ENCODE assay signal across 23 cellular contexts in genomic region chr17:76420356-76421053, GRCh38. TPM values are rescaled to one million over a fixed set of nuclear protein-coding genes. Genes with fewer than 3 reads are reported as not detected.
DNase-seq lines count a peak whose midpoint lies in the region; ATAC-seq, FAIRE-seq and TF ChIP-seq lines count a peak whose summit lies in the region.
"Had no signal": no experiment of that assay in that cellular context is flagged by ENCODE, and none has a peak within 500 bp of the region (broad histone marks: within the 10 kb centered on the region; RNA-seq: fewer than 3 reads in every experiment).

No MANE protein-coding gene starts in this region.

- H2BK15ac ChIP-seq in H9 (ENCODE audit: low read depth, low read length), result no peak overlapping the region

- H3K4me1 ChIP-seq in CD4-positive, CD25-positive, alpha-beta regulatory T cell (ENCODE audit: control insufficient read depth, insufficient read depth, low read length, poor library complexity, severe bottlenecking), result peaks cover 3% of the 10 kb centered on the region
- H3K4me1 ChIP-seq in H9 (ENCODE audit: insufficient read depth, low read length) (peaks cover 3% of the 10 kb centered on the region; the same call in 1 of the 2 replicates), GM12878 (ENCODE audit: control insufficient read depth, insufficient read depth, low read length) (peaks cover 22% of the 10 kb centered on the region)

- SMC1A ChIA-PET in GM12878 (lab: Charles Lee; ENCODE audit: uncharacterized antibody, unreplicated experiment), result interaction anchor here (1.1 kb wide), 1 partner anchor 12 kb away, joined by 6 read pairs; no protein-coding TSS in a partner anchor

- H3K4ac ChIP-seq in H9 (ENCODE audit: low read depth, low read length), result no peak overlapping the region

- H3K27me3 Mint-ChIP-seq in CD4-positive, CD25-positive, alpha-beta regulatory T cell, result no peaks in the 10 kb centered on the region
- H3K27me3 Mint-ChIP-seq in H9 (ENCODE audit: low read depth) (no peaks in the 10 kb centered on the region), naive B cell (no peaks in the 10 kb centered on the region)
- H3K27me3 Mint-ChIP-seq: activated naive CD8-positive, alpha-beta T cell treated with anti-CD3 and anti-CD28 coated beads, Interleukin-2, amount 10 ng/mL, durations not matched to agents 7 days and 5 days had no signal

- RAD21 ChIA-PET in GM12878 (lab: Charles Lee; ENCODE audit: unreplicated experiment), result no interaction called here

- H2BK12ac ChIP-seq in H9 (ENCODE audit: insufficient read length, low read depth, low read length), result no peak overlapping the region

- no peak overlapping the region for H2BK5ac ChIP-seq in H9 (ENCODE audit: insufficient read length, low read length)

- no peak overlapping the region for H3T11ph ChIP-seq in H9 (ENCODE audit: low read length)

- no peak for TF ChIP-seq RAD21 in GM12878 (IDR thresholded peaks at IDR 0.05; ENCODE audit: insufficient read depth, low read depth, low read length)

- H3K36me3 ChIP-seq in CD4-positive, CD25-positive, alpha-beta regulatory T cell (ENCODE audit: control insufficient read depth, insufficient read depth, low read length), result peaks cover 5% of the 10 kb centered on the region
- H3K36me3 ChIP-seq in GM12878 (ENCODE audit: control insufficient read depth in 2 of 2, insufficient read depth in 2 of 2, low read length in 1 of 2), result peaks cover 0 to 18% of the 10 kb centered on the region in 2 experiments; a peak in 2 of 4 replicates
- H3K36me3 ChIP-seq: sigmoid colon, tibial artery had no signal

- peak overlapping the region in 2 of 3 donors; percentile 73 to 90 for H3K27ac Mint-ChIP-seq in CD4-positive, CD25-positive, alpha-beta regulatory T cell
- H3K27ac Mint-ChIP-seq in H9 (peak overlapping the region; percentile 16 to 68 (median 50); a peak in 5 of 7 replicates), naive B cell (peak overlapping the region in 5 of 6 donors; percentile 35 to 89 (median 82))
- H3K27ac Mint-ChIP-seq: activated naive CD8-positive, alpha-beta T cell treated with anti-CD3 and anti-CD28 coated beads, Interleukin-2, amount 10 ng/mL, durations not matched to agents 7 days and 5 days had no signal

- no peak overlapping the region for H4K8ac ChIP-seq in H9 (replicated peaks; ENCODE audit: insufficient read length, low read depth, low read length)

- TF ChIP-seq EP300 in GM12878 (IDR thresholded peaks at IDR 0.05; ENCODE audit: borderline replicate concordance in 1 of 2, control insufficient read depth in 1 of 2, low read depth in 2 of 2, low read length in 2 of 2), result no peak

- FAIRE-seq in GM12878 (lab: Jason Lieb, UNC), result no peak
- FAIRE-seq: frontal cortex, GM18507, GM19239, HepG2 had no signal

- no peak overlapping the region for H3K27ac ChIP-seq in CD4-positive, CD25-positive, alpha-beta regulatory T cell (ENCODE audit: insufficient read depth, low read length, poor library complexity, severe bottlenecking)
- H3K27ac ChIP-seq in H9 (ENCODE audit: insufficient read length, low read depth, low read length) (no peak overlapping the region), GM12878 (ENCODE audit: control insufficient read depth, insufficient read depth) (peak overlapping the region; percentile 39)
- H3K27ac ChIP-seq: PC-9, sigmoid colon had no signal

- no peaks in the 10 kb centered on the region for H3K27me3 ChIP-seq in CD4-positive, CD25-positive, alpha-beta regulatory T cell (ENCODE audit: control insufficient read depth, insufficient read depth, low read length)
- no peaks in the 10 kb centered on the region for H3K27me3 ChIP-seq in H9 (ENCODE audit: insufficient read depth, low read length)
- H3K27me3 ChIP-seq in GM12878 (replicated peaks in 1 of 2; ENCODE audit: control insufficient read depth in 2 of 2, insufficient read depth in 2 of 2, low read length in 1 of 2), result no peaks in the 10 kb centered on the region
- H3K27me3 ChIP-seq: sigmoid colon, tibial artery had no signal

- no peak overlapping the region; the same call in 1 of the 2 replicates for H3K14ac ChIP-seq in H9 (ENCODE audit: insufficient read depth, low read length)

- in situ Hi-C loops in GM12878 (cut with MboI), result no loop called here

- no peak for TF ChIP-seq POLR2A in GM12878 (IDR thresholded peaks at IDR 0.05; ENCODE audit: low read depth, low read length)

- no peaks in the 10 kb centered on the region for H3K9me3 ChIP-seq in CD4-positive, CD25-positive, alpha-beta regulatory T cell (ENCODE audit: control insufficient read depth in 2 of 2, low read length in 2 of 2)
- H3K9me3 ChIP-seq in H9 (ENCODE audit: control insufficient read depth, low read depth, low read length) (no peaks in the 10 kb centered on the region), GM12878 (replicated peaks; ENCODE audit: control insufficient read depth, insufficient read depth, low read length) (no peaks in the 10 kb centered on the region)
- H3K9me3 ChIP-seq: sigmoid colon, tibial artery had no signal

- no peak overlapping the region for H2BK20ac ChIP-seq in H9 (ENCODE audit: low read depth, low read length, poor library complexity, severe bottlenecking)

- TSS peak; percentile 25 for BruUV-seq in GM12878 (replicated peaks; lab: Mats Ljungman, UMichigan)

- H3K4me2 ChIP-seq in H9 (ENCODE audit: insufficient read depth, insufficient read length, low read length) (no peak overlapping the region), GM12878 (ENCODE audit: control insufficient read depth, insufficient read depth) (peak overlapping the region; percentile 57)
- H3K4me2 ChIP-seq: PC-9 had no signal

- H3K23me2 ChIP-seq in H9 (ENCODE audit: insufficient read length, low read depth, low read length, poor library complexity, severe bottlenecking), result no peaks in the 10 kb centered on the region

- H3K18ac ChIP-seq in H9 (ENCODE audit: insufficient read length, low read depth, low read length), result no peak overlapping the region

- WGBS in H9 (ENCODE audit: extremely low coverage, insufficient read length, low lambda C conversion rate), result no CpG with 5 or more reads among the region's 10 CpGs
- 48% methylated on average over 10 of the region's 10 CpGs for WGBS in GM12878 (ENCODE audit: insufficient coverage, insufficient replicate concordance, low lambda C conversion rate, missing lambda C conversion rate)

- H3K79me1 ChIP-seq in H9 (ENCODE audit: insufficient read depth, low read depth, low read length, poor library complexity, severe bottlenecking), result peaks cover 2% of the 10 kb centered on the region

- peaks cover 12% of the 10 kb centered on the region for H3K36me3 Mint-ChIP-seq in CD4-positive, CD25-positive, alpha-beta regulatory T cell
- peaks cover 3 to 23% (median 15%) of the 10 kb centered on the region in 3 experiments; a peak in 6 of 7 replicates for H3K36me3 Mint-ChIP-seq in H9 (ENCODE audit: insufficient read depth in 1 of 3, low read depth in 3 of 3)
- peaks cover 0 to 7% of the 10 kb centered on the region in 2 donors for H3K36me3 Mint-ChIP-seq in naive B cell

- no peak for TF ChIP-seq CTCF in H9 (conservative IDR thresholded peaks at IDR 0.05)
- TF ChIP-seq CTCF in GM12878 (IDR thresholded peaks at IDR 0.05 in 2 of 3, conservative IDR thresholded peaks at IDR 0.05 in 1 of 3; ENCODE audit: control insufficient read depth in 2 of 3, extremely low read depth in 1 of 3, insufficient read depth in 1 of 3, low read depth in 3 of 3, low read length in 3 of 3), result no peak

- H3K4me3 Mint-ChIP-seq in CD4-positive, CD25-positive, alpha-beta regulatory T cell, result no peak overlapping the region
- H3K4me3 Mint-ChIP-seq in H9, result no peak overlapping the region
- peak overlapping the region in 7 of 8 donors; percentile 9 to 75 (median 38) for H3K4me3 Mint-ChIP-seq in naive B cell
- H3K4me3 Mint-ChIP-seq: activated naive CD8-positive, alpha-beta T cell treated with anti-CD3 and anti-CD28 coated beads, Interleukin-2, amount 10 ng/mL, durations not matched to agents 7 days and 5 days had no signal

- intact Hi-C loops in GM12878 (cut with micrococcal nuclease; ENCODE audit: unreplicated experiment), result no loop called here

- no peak overlapping the region for H3K56ac ChIP-seq in H9 (ENCODE audit: insufficient read length, low read depth, low read length)

- POLR2A ChIA-PET in GM12878 (lab: Charles Lee), result interaction anchor here (0.6 kb wide), 1 partner anchor 41 kb away, joined by 3 read pairs; no protein-coding TSS in a partner anchor

- CTCF ChIA-PET in GM12878 (lab: Yijun Ruan, JAX), result interaction anchor here (1.0 kb wide), 1 partner anchor 78 kb away, joined by 3 read pairs; no protein-coding TSS in a partner anchor

- no peak for DNase-seq in CD4-positive, CD25-positive, alpha-beta regulatory T cell
- DNase-seq in H9, result no peak
- DNase-seq in GM12878 (ENCODE audit: low read depth, low spot score), result no peak
- DNase-seq in naive B cell, result no peak
- no peak for DNase-seq in HT-29 (ENCODE audit: low spot score)
- DNase-seq in cerebellum (ENCODE audit: low spot score), result no peak
- DNase-seq: activated CD4-positive, alpha-beta T cell treated with anti-CD3 and anti-CD28 coated beads, Interleukin-2, amount 50 U/mL, for 4 hours; activated naive CD8-positive, alpha-beta T cell treated with anti-CD3 and anti-CD28 coated beads, Interleukin-2, amount 10 ng/mL, durations not matched to agents 7 days and 5 days; activated T-cell treated with anti-CD3 and anti-CD28 coated beads, Interleukin-2, amount 50 U/mL, for 1 hour; central memory CD4-positive, alpha-beta T cell; NCI-H2029 treated with DMSO at 0.1 percent for 48 hours; NCI-H524; PC-9; sigmoid colon had no signal

- ATAC-seq in CD4-positive, CD25-positive, alpha-beta regulatory T cell (ENCODE audit: low read depth in 2 of 2), result no peak
- ATAC-seq in GM12878, result peak; percentile 66
- no peak for ATAC-seq in naive B cell (ENCODE audit: low read depth in 2 of 2)
- ATAC-seq in GM18868 (IDR thresholded peaks at IDR 0.05; ENCODE audit: unreplicated experiment), result no peak
- ATAC-seq in HG03095 (IDR thresholded peaks at IDR 0.05; ENCODE audit: unreplicated experiment), result no peak
- ATAC-seq: HepG2, SK-N-SH treated with all-trans-retinoic acid at 6 μM for 48 hours had no signal

- H3K4me3 ChIP-seq in CD4-positive, CD25-positive, alpha-beta regulatory T cell (ENCODE audit: low read depth, low read length), result no peak overlapping the region
- H3K4me3 ChIP-seq in GM12878, result peak overlapping the region; percentile 16; the same call in 1 of the 2 replicates
- H3K4me3 ChIP-seq: PC-9, sigmoid colon, tibial artery had no signal

- peaks cover 0 to 39% (median 12%) of the 10 kb centered on the region in 4 donors for H3K4me1 Mint-ChIP-seq in CD4-positive, CD25-positive, alpha-beta regulatory T cell
- peaks cover 19 to 25% of the 10 kb centered on the region in 2 experiments for H3K4me1 Mint-ChIP-seq in H9
- H3K4me1 Mint-ChIP-seq in naive B cell, result peaks cover 46 to 77% (median 63%) of the 10 kb centered on the region in 3 donors
- H3K4me1 Mint-ChIP-seq: activated naive CD8-positive, alpha-beta T cell treated with anti-CD3 and anti-CD28 coated beads, Interleukin-2, amount 10 ng/mL, durations not matched to agents 7 days and 5 days had no signal

- H4K20me1 ChIP-seq in H9 (ENCODE audit: control insufficient read depth, insufficient read depth, insufficient read length) (no peaks in the 10 kb centered on the region), GM12878 (ENCODE audit: control insufficient read depth, insufficient read depth) (no peaks in the 10 kb centered on the region; the same call in 1 of the 2 replicates)

- H3K9ac ChIP-seq in H9 (ENCODE audit: extremely low read depth, insufficient read length, low read length) (no peak overlapping the region), GM12878 (ENCODE audit: control insufficient read depth, insufficient read depth, low read length) (no peak overlapping the region)

- no peak overlapping the region for H4K5ac ChIP-seq in H9 (ENCODE audit: insufficient read length, low read depth, low read length)

- H2BK120ac ChIP-seq in H9 (ENCODE audit: low read depth, low read length, poor library complexity, severe bottlenecking), result no peak overlapping the region

- H3K23ac ChIP-seq in H9 (ENCODE audit: insufficient read length, low read depth, low read length), result no peak overlapping the region

- H3K79me2 ChIP-seq in H9 (ENCODE audit: insufficient read depth, low read length) (peaks cover 18% of the 10 kb centered on the region), GM12878 (ENCODE audit: control insufficient read depth, insufficient read depth, low read length) (peaks cover 30% of the 10 kb centered on the region)

- H4K91ac ChIP-seq in H9 (ENCODE audit: insufficient read length, low read depth, low read length), result no peak overlapping the region

- H2AK5ac ChIP-seq in H9 (ENCODE audit: insufficient read length, low read length), result no peak overlapping the region

- H2AFZ ChIP-seq in H9 (ENCODE audit: low read length) (no peak overlapping the region), GM12878 (ENCODE audit: control insufficient read depth, low read depth, low read length) (no peak overlapping the region)
- H2AFZ ChIP-seq: PC-9 had no signal

- no peaks in the 10 kb centered on the region for H3K9me3 Mint-ChIP-seq in CD4-positive, CD25-positive, alpha-beta regulatory T cell
- H3K9me3 Mint-ChIP-seq in H9 (peaks cover 0 to 2% of the 10 kb centered on the region in 2 experiments; a peak in 1 of 5 replicates), naive B cell (peaks cover 0 to 1% (median 0%) of the 10 kb centered on the region in 7 donors)
- H3K9me3 Mint-ChIP-seq: activated naive CD8-positive, alpha-beta T cell treated with anti-CD3 and anti-CD28 coated beads, Interleukin-2, amount 10 ng/mL, durations not matched to agents 7 days and 5 days had no signal

RNA-seq across cellular contexts. Expression of gene UBE2O, which starts 32.4 kb away (rescaled TPM):
- total RNA-seq in CD4-positive, CD25-positive, alpha-beta regulatory T cell, result 34.3 TPM
- 1 to 10 TPM; 3.1 to 9.0 (median 6.4) TPM for polyA plus RNA-seq in CD4-positive, CD25-positive, alpha-beta regulatory T cell
- 47.7 and 52.6 TPM in 2 replicates for total RNA-seq in H9 (2021)
- 34.7 and 38.9 TPM in 2 replicates for total RNA-seq in GM12878 (2013; cell fraction: nucleolus; rRNA removed)
- total RNA-seq in GM12878 (2014; rRNA removed), result 13.4 and 17.8 TPM in 2 replicates
- 10.3 and 12.4 TPM in 2 replicates for total RNA-seq in GM12878 (2014; rRNA removed; fragmentation: Illumina TruSeq; extraction: Trizol)
- total RNA-seq in GM12878 (2021), result 35.2 and 39.0 TPM in 2 replicates
- polyA plus RNA-seq in GM12878 (2011; ENCODE audit: low read depth), result 7.4 TPM
- 5.7 and 11.1 TPM in 2 replicates for polyA plus RNA-seq in GM12878 (2011; rRNA removed)
- polyA plus RNA-seq in GM12878 (2011; cell fraction: cytosol; rRNA removed), result 11.0 and 15.8 TPM in 2 replicates
- polyA plus RNA-seq in GM12878 (2011; cell fraction: nucleus; rRNA removed), result 34.1 and 40.7 TPM in 2 replicates
- 15.5 and 18.7 TPM in 2 replicates for polyA plus RNA-seq in GM12878 (2012)
- 10.1 and 18.1 TPM in 2 replicates for polyA plus RNA-seq in GM12878 (2014; fragmentation: Illumina TruSeq; extraction: Trizol)
- 1 to 10 TPM; 2.1 to 3.0 TPM for polyA plus RNA-seq in GM12878 (2014; fragmentation: Nextera tagmentation; extraction: Ambion mirVana)
- 14.5 and 21.7 TPM in 2 replicates for polyA plus RNA-seq in GM12878 (2014; rRNA removed)
- polyA plus RNA-seq in GM12878 (2016; fragmentation: Nextera tagmentation; extraction: Ambion mirVana), result 10 to 100 TPM; 13.7 to 15.5 TPM
- 48.9 and 93.6 TPM in 2 replicates for polyA minus RNA-seq in GM12878 (2011; rRNA and poly(A)+ RNA removed)
- polyA minus RNA-seq in GM12878 (2011; cell fraction: cytosol; rRNA and poly(A)+ RNA removed), result 13.2 and 13.6 TPM in 2 replicates
- 8.6 and 14.3 TPM in 2 replicates for polyA minus RNA-seq in GM12878 (2011; cell fraction: nucleus; rRNA and poly(A)+ RNA removed)
- polyA plus RNA-seq in naive B cell (ENCODE audit: low read depth in 6 of 6), result 10 to 100 TPM; 11.0 to 26.0 (median 16.4) TPM
- 22.4 and 24.4 TPM in 2 replicates for total RNA-seq in HT-29 (2014; rRNA removed; shearing (Covaris generic))
- 39.6 TPM for total RNA-seq in cerebellum

RNA-seq across cellular contexts. Expression of gene SPHK1, which starts 36.1 kb away (rescaled TPM):
- 0.52 TPM for total RNA-seq in CD4-positive, CD25-positive, alpha-beta regulatory T cell
- under 1 TPM in 2 of 4 donors, not detected in 2; 0.09 to 0.12 TPM for polyA plus RNA-seq in CD4-positive, CD25-positive, alpha-beta regulatory T cell
- 1.4 and 1.8 TPM in 2 replicates for total RNA-seq in H9 (2021)
- total RNA-seq in GM12878 (2013; cell fraction: nucleolus; rRNA removed), result 0.17 TPM in 1 of 2 replicates, not detected in the other
- 1.1 and 2.0 TPM in 2 replicates for total RNA-seq in GM12878 (2014; rRNA removed)
- total RNA-seq in GM12878 (2014; rRNA removed; fragmentation: Illumina TruSeq; extraction: Trizol), result 0.23 and 0.31 TPM in 2 replicates
- 0.77 and 1.3 TPM in 2 replicates for total RNA-seq in GM12878 (2021)
- 0.47 TPM for polyA plus RNA-seq in GM12878 (2011; ENCODE audit: low read depth)
- polyA plus RNA-seq in GM12878 (2011; rRNA removed), result 0.30 and 0.31 TPM in 2 replicates
- polyA plus RNA-seq in GM12878 (2011; cell fraction: cytosol; rRNA removed), result 0.42 and 0.72 TPM in 2 replicates
- 4.9 and 5.5 TPM in 2 replicates for polyA plus RNA-seq in GM12878 (2011; cell fraction: nucleus; rRNA removed)
- polyA plus RNA-seq in GM12878 (2012), result 0.54 and 0.83 TPM in 2 replicates
- polyA plus RNA-seq in GM12878 (2014; fragmentation: Illumina TruSeq; extraction: Trizol), result 0.09 TPM in 1 of 2 replicates, not detected in the other
- polyA plus RNA-seq in GM12878 (2014; fragmentation: Nextera tagmentation; extraction: Ambion mirVana), result not detected
- 0.80 and 0.94 TPM in 2 replicates for polyA plus RNA-seq in GM12878 (2014; rRNA removed)
- polyA plus RNA-seq in GM12878 (2016; fragmentation: Nextera tagmentation; extraction: Ambion mirVana), result under 1 TPM; 0.29 to 0.40 TPM
- polyA minus RNA-seq in GM12878 (2011; rRNA and poly(A)+ RNA removed), result 0.22 and 0.26 TPM in 2 replicates
- not detected in 2 replicates for polyA minus RNA-seq in GM12878 (2011; cell fraction: cytosol; rRNA and poly(A)+ RNA removed)
- polyA minus RNA-seq in GM12878 (2011; cell fraction: nucleus; rRNA and poly(A)+ RNA removed), result 0.48 and 0.73 TPM in 2 replicates
- polyA plus RNA-seq in naive B cell (ENCODE audit: low read depth in 6 of 6), result 1 to 10 TPM in 1 of 6 donors, under 1 TPM in 1, not detected in 4; 0.22 to 1.7 TPM
- total RNA-seq in HT-29 (2014; rRNA removed; shearing (Covaris generic)), result 2.7 and 4.4 TPM in 2 replicates
- 3.3 TPM for total RNA-seq in cerebellum

RNA-seq across cellular contexts. Expression of gene AANAT, which starts 46.9 kb away (rescaled TPM):
- total RNA-seq in CD4-positive, CD25-positive, alpha-beta regulatory T cell, result not detected
- not detected for polyA plus RNA-seq in CD4-positive, CD25-positive, alpha-beta regulatory T cell
- 0.15 and 0.55 TPM in 2 replicates for total RNA-seq in H9 (2021)
- total RNA-seq in GM12878 (2013; cell fraction: nucleolus; rRNA removed), result not detected in 2 replicates
- total RNA-seq in GM12878 (2014; rRNA removed), result not detected in 2 replicates
- not detected in 2 replicates for total RNA-seq in GM12878 (2014; rRNA removed; fragmentation: Illumina TruSeq; extraction: Trizol)
- total RNA-seq in GM12878 (2021), result 0.23 TPM in 1 of 2 replicates, not detected in the other
- polyA plus RNA-seq in GM12878 (2011; ENCODE audit: low read depth), result not detected
- polyA plus RNA-seq in GM12878 (2011; rRNA removed), result not detected in 2 replicates
- polyA plus RNA-seq in GM12878 (2011; cell fraction: cytosol; rRNA removed), result 0.07 TPM in 1 of 2 replicates, not detected in the other
- 0.29 TPM in 1 of 2 replicates, not detected in the other for polyA plus RNA-seq in GM12878 (2011; cell fraction: nucleus; rRNA removed)
- polyA plus RNA-seq in GM12878 (2012), result 0.48 TPM in 1 of 2 replicates, not detected in the other
- polyA plus RNA-seq in GM12878 (2014; fragmentation: Illumina TruSeq; extraction: Trizol), result not detected in 2 replicates
- polyA plus RNA-seq in GM12878 (2014; fragmentation: Nextera tagmentation; extraction: Ambion mirVana), result not detected
- not detected in 2 replicates for polyA plus RNA-seq in GM12878 (2014; rRNA removed)
- polyA plus RNA-seq in GM12878 (2016; fragmentation: Nextera tagmentation; extraction: Ambion mirVana), result not detected
- polyA minus RNA-seq in GM12878 (2011; rRNA and poly(A)+ RNA removed), result not detected in 2 replicates
- polyA minus RNA-seq in GM12878 (2011; cell fraction: cytosol; rRNA and poly(A)+ RNA removed), result not detected in 2 replicates
- not detected in 2 replicates for polyA minus RNA-seq in GM12878 (2011; cell fraction: nucleus; rRNA and poly(A)+ RNA removed)
- polyA plus RNA-seq in naive B cell (ENCODE audit: low read depth in 6 of 6), result 1 to 10 TPM in 1 of 6 donors, under 1 TPM in 2, not detected in 3; 0.24 to 1.2 (median 0.43) TPM
- not detected in 2 replicates for total RNA-seq in HT-29 (2014; rRNA removed; shearing (Covaris generic))
- 0.27 TPM for total RNA-seq in cerebellum
- total RNA-seq: activated naive CD8-positive, alpha-beta T cell treated with anti-CD3 and anti-CD28 coated beads, Interleukin-2, amount 10 ng/mL, durations not matched to agents 7 days and 5 days; frontal cortex; HepG2; lung microvascular endothelial cell; PC-9; sigmoid colon had no signal

Comparison
In these comparisons a context has a peak if more than half of its experiments do, and no peak if none do; other contexts are left out.
1. H3K4me3 Mint-ChIP-seq: peak in naive B cell (7 of 8); none in CD4-positive, CD25-positive, alpha-beta regulatory T cell (0 of 4) and H9 (0 of 2).
2. Peak in every context shown above with its lines, with median percentiles within 50 percentile points of each other: H3K27ac Mint-ChIP-seq.